In genomic region chr1:44739361-44740178, GRCh38 we compare ENCODE assay signal across 1 cellular context.
A peak's percentile ranks its signal among the peaks of the same experiment; 100 is the strongest.
TF ChIP-seq lines count a peak whose summit lies in the region.

Gene KIF2C (plus strand): TSS chr1:44739837. CDS start chr1:44739933, 96 bp downstream.

TF ChIP-seq in HepG2, 621 proteins besides CTCF, POLR2A, EP300 and RAD21 (continued from another document and continues in another):
- TF ChIP-seq ZHX2 (IDR thresholded peaks at IDR 0.05; ENCODE audit: low read depth) (0 out of 2 replicates have a peak, but pooled peaks have one; percentile 59), ZHX2 (CRISPR knock-in tag; IDR thresholded peaks at IDR 0.05; ENCODE audit: borderline replicate concordance) (no peak), XRCC5 (optimal IDR thresholded peaks at IDR 0.05; ENCODE audit: low read length) (peak; percentile 16), ZSCAN5A (CRISPR knock-in tag; IDR thresholded peaks at IDR 0.05; ENCODE audit: borderline replicate concordance) (peak; percentile 74; the same call in 1 of the 2 replicates), MYPOP (CRISPR knock-in tag; IDR thresholded peaks at IDR 0.05) (peak; percentile 91), MAF1 (CRISPR knock-in tag; IDR thresholded peaks at IDR 0.05; ENCODE audit: borderline replicate concordance) (peak; percentile 50; the same call in 1 of the 2 replicates), GABPA (IDR thresholded peaks at IDR 0.05; ENCODE audit: low read depth, low read length) (peak; percentile 47; the same call in 1 of the 2 replicates), GABPA (CRISPR knock-in tag; IDR thresholded peaks at IDR 0.05; ENCODE audit: low read depth) (peak; percentile 91), ZNF83 (CRISPR knock-in tag; IDR thresholded peaks at IDR 0.05; ENCODE audit: borderline replicate concordance) (no peak), SMAD9 (CRISPR knock-in tag; IDR thresholded peaks at IDR 0.05) (no peak), SMARCC2 (IDR thresholded peaks at IDR 0.05) (no peak), SRF (IDR thresholded peaks at IDR 0.05; ENCODE audit: low read depth, low read length) (no peak; the same call in 1 of the 2 replicates), ZNF773 (CRISPR knock-in tag; IDR thresholded peaks at IDR 0.05; ENCODE audit: borderline replicate concordance) (no peak), SNAPC4 (CRISPR knock-in tag; IDR thresholded peaks at IDR 0.05) (no peak), ZNF33A (CRISPR knock-in tag; IDR thresholded peaks at IDR 0.05; ENCODE audit: borderline replicate concordance) (no peak), SOX5 (CRISPR knock-in tag; IDR thresholded peaks at IDR 0.05; ENCODE audit: borderline replicate concordance) (peak; percentile 53; the same call in 1 of the 2 replicates), ZNF552 (CRISPR knock-in tag; IDR thresholded peaks at IDR 0.05; ENCODE audit: borderline replicate concordance) (peak; percentile 57; the same call in 1 of the 2 replicates), KDM5A (IDR thresholded peaks at IDR 0.05; ENCODE audit: borderline replicate concordance, low read length) (peak; percentile 84), ZNF883 (CRISPR knock-in tag; IDR thresholded peaks at IDR 0.05; ENCODE audit: not compliant biosample characterization) (peak; percentile 48), ZNF574 (CRISPR knock-in tag; IDR thresholded peaks at IDR 0.05) (peak; percentile 90), ZBTB38 (CRISPR knock-in tag; IDR thresholded peaks at IDR 0.05) (no peak), DR1 (CRISPR knock-in tag; IDR thresholded peaks at IDR 0.05) (peak; percentile 76), ZNF562 (CRISPR knock-in tag; IDR thresholded peaks at IDR 0.05; ENCODE audit: borderline replicate concordance) (no peak), HCFC1 (IDR thresholded peaks at IDR 0.05; ENCODE audit: low read depth, low read length) (peak; percentile 16; the same call in 1 of the 2 replicates), ZNF543 (CRISPR knock-in tag; IDR thresholded peaks at IDR 0.05) (0 out of 2 replicates have a peak, but pooled peaks have one; percentile 26), EHMT2 (IDR thresholded peaks at IDR 0.05; ENCODE audit: borderline replicate concordance, low read depth, low read length) (no peak), ZC3H13 (CRISPR knock-in tag; IDR thresholded peaks at IDR 0.05) (0 out of 2 replicates have a peak, but pooled peaks have one; percentile 57), ZNF740 (CRISPR knock-in tag; IDR thresholded peaks at IDR 0.05) (no peak), ZNF326 (CRISPR knock-in tag; IDR thresholded peaks at IDR 0.05; ENCODE audit: borderline replicate concordance) (no peak), JUNB (CRISPR knock-in tag; IDR thresholded peaks at IDR 0.05; ENCODE audit: borderline replicate concordance) (no peak; the same call in 1 of the 2 replicates), GATA4 (IDR thresholded peaks at IDR 0.05; ENCODE audit: borderline replicate concordance, low read depth) (peak; percentile 53; the same call in 1 of the 2 replicates), ZSCAN25 (CRISPR knock-in tag; IDR thresholded peaks at IDR 0.05) (0 out of 2 replicates have a peak, but pooled peaks have one; percentile 33), EZH2 (conservative IDR thresholded peaks at IDR 0.05; ENCODE audit: low read depth, low read length) (no peak), ZNF784 (CRISPR knock-in tag; IDR thresholded peaks at IDR 0.05; ENCODE audit: borderline replicate concordance) (peak; percentile 46; the same call in 1 of the 2 replicates), TRIM24 (CRISPR knock-in tag; IDR thresholded peaks at IDR 0.05) (no peak), FOXP1 (IDR thresholded peaks at IDR 0.05) (no peak), FOXP1 (CRISPR knock-in tag; IDR thresholded peaks at IDR 0.05) (0 out of 2 replicates have a peak, but pooled peaks have one; percentile 4), PAXIP1 (CRISPR knock-in tag; conservative IDR thresholded peaks at IDR 0.05) (peak; percentile 56), SAP130 (CRISPR knock-in tag; IDR thresholded peaks at IDR 0.05; ENCODE audit: low read depth) (peak; percentile 100), ZNF382 (CRISPR knock-in tag; IDR thresholded peaks at IDR 0.05; ENCODE audit: borderline replicate concordance) (no peak)
